ENCODE assay signal across 8 cellular contexts in genomic region chr15:72272997-72273352, GRCh38. TPM values are rescaled to one million over a fixed set of nuclear protein-coding genes. Genes with fewer than 3 reads are reported as not detected.
DNase-seq lines count a peak whose midpoint lies in the region; ATAC-seq, FAIRE-seq and TF ChIP-seq lines count a peak whose summit lies in the region.

No MANE protein-coding gene starts in this region.

- no peak overlapping the region; the same call in 1 of the 2 replicates for H3K27ac ChIP-seq in HUES64 (ENCODE audit: low read depth, low read length)

- no peaks in the 10 kb centered on the region for H3K9me3 ChIP-seq in HUES64 (ENCODE audit: insufficient read depth, low read depth, low read length)

- DNase-seq in BJ (ENCODE audit: low read depth): no peak
- no peak for DNase-seq in choroid plexus epithelial cell (ENCODE audit: low read depth)
- DNase-seq in naive thymus-derived CD8-positive, alpha-beta T cell: no peak
- no peak for DNase-seq in SKM-1 (lab: John Stamatoyannopoulos, UW; ENCODE audit: unreplicated experiment)
- no peak for DNase-seq in D721Med (ENCODE audit: insufficient read length, low spot score)
- no peak for DNase-seq in H4 (ENCODE audit: low spot score)

- H3K36me3 Mint-ChIP-seq in naive thymus-derived CD8-positive, alpha-beta T cell: peaks cover 0 to 28% (median 2%) of the 10 kb centered on the region in 3 donors

- no peaks in the 10 kb centered on the region for H3K9me3 Mint-ChIP-seq in naive thymus-derived CD8-positive, alpha-beta T cell

- H3K4me3 ChIP-seq in BJ (ENCODE audit: low read depth, low read length): peak overlapping the region; percentile 88
- peak overlapping the region; percentile 77 for H3K4me3 ChIP-seq in HUES64 (ENCODE audit: low read length)
- peak overlapping the region; percentile 93 for H3K4me3 ChIP-seq in choroid plexus epithelial cell (ENCODE audit: low read depth, low read length)

- peak overlapping the region; percentile 27 for H3K9ac ChIP-seq in HUES64 (ENCODE audit: low read depth, low read length)

- peak overlapping the region; percentile 87 to 95 (median 93) for H3K27ac Mint-ChIP-seq in naive thymus-derived CD8-positive, alpha-beta T cell

- FAIRE-seq in D721Med (lab: Jason Lieb, UNC): no peak

- peak overlapping the region; percentile 82 to 90 (median 86) for H3K4me3 Mint-ChIP-seq in naive thymus-derived CD8-positive, alpha-beta T cell

- TF ChIP-seq CTCF in BJ (IDR thresholded peaks at IDR 0.05; ENCODE audit: insufficient read depth, low read depth, low read length) (no peak), choroid plexus epithelial cell (conservative IDR thresholded peaks at IDR 0.05; ENCODE audit: low read depth, low read length) (no peak), D721Med (IDR thresholded peaks at IDR 0.05; ENCODE audit: insufficient read depth, missing control alignments) (no peak)

- POLR2A ChIA-PET in BJ (lab: Charles Lee): no interaction called here
- POLR2A ChIA-PET in naive thymus-derived CD8-positive, alpha-beta T cell (lab: Charles Lee): interaction anchor here (1.0 to 5.4 kb wide), 5 partner anchors 9 to 73 kb away, joined by 3 to 46 read pairs (median 7); partner anchors contain the start of gene PKM

- peaks cover 0 to 2% (median 0%) of the 10 kb centered on the region in 5 donors for H3K27me3 Mint-ChIP-seq in naive thymus-derived CD8-positive, alpha-beta T cell

- WGBS in HUES64: 49% methylated on average over 9 of the region's 10 CpGs

- H3K36me3 ChIP-seq in BJ (ENCODE audit: control insufficient read depth, insufficient read depth, low read length) (no peaks in the 10 kb centered on the region), HUES64 (ENCODE audit: insufficient read depth, low read length) (peaks cover 20% of the 10 kb centered on the region)

- CTCF ChIA-PET in BJ (lab: Yijun Ruan, JAX): interaction anchor here (0.6 to 2.8 kb wide), 5 partner anchors 12 to 88 kb away, joined by 4 to 16 read pairs (median 6); no protein-coding TSS in a partner anchor

- peak in 1 of 2 donors; percentile 2 for ATAC-seq in naive thymus-derived CD8-positive, alpha-beta T cell
- ATAC-seq in HG03097 (IDR thresholded peaks at IDR 0.05; ENCODE audit: low FRiP score, unreplicated experiment): no peak

- 0 out of 2 replicates have a peak, but pooled peaks cover 11% of the 10 kb centered on the region for H3K4me1 ChIP-seq in HUES64 (ENCODE audit: insufficient read depth, low read length)

- H3K27me3 ChIP-seq in BJ (ENCODE audit: control insufficient read depth, insufficient read depth, low read length) (no peaks in the 10 kb centered on the region), HUES64 (ENCODE audit: insufficient read depth, low read length) (peaks cover 16% of the 10 kb centered on the region)

- H3K4me1 Mint-ChIP-seq in naive thymus-derived CD8-positive, alpha-beta T cell: peaks cover 18 to 50% (median 44%) of the 10 kb centered on the region in 4 donors

RNA-seq across cellular contexts. Expression of gene PARP6, which starts 0.6 kb away (rescaled TPM):
- polyA plus RNA-seq in BJ (2011; rRNA removed): 69.7 and 73.4 TPM in 2 replicates
- polyA minus RNA-seq in BJ (2011; rRNA and poly(A)+ RNA removed): 27.0 and 27.8 TPM in 2 replicates
- 21.5 TPM for polyA plus RNA-seq in HUES64 (2013, experiment 1 of 2)
- 29.5 TPM for polyA plus RNA-seq in HUES64 (2013, experiment 2 of 2)
- 100 to 1,000 TPM; 122 to 133 TPM for total RNA-seq in naive thymus-derived CD8-positive, alpha-beta T cell
- 10 to 100 TPM; 13.1 to 38.2 (median 13.9) TPM for polyA plus RNA-seq in naive thymus-derived CD8-positive, alpha-beta T cell
- 19.0 and 22.2 TPM in 2 replicates for total RNA-seq in H4 (2014; rRNA removed; shearing (Covaris generic))

RNA-seq across cellular contexts. Expression of gene PKM, which starts 42.0 kb away (rescaled TPM):
- 2,101 and 2,533 TPM in 2 replicates for polyA plus RNA-seq in BJ (2011; rRNA removed)
- polyA minus RNA-seq in BJ (2011; rRNA and poly(A)+ RNA removed): 1,760 and 2,530 TPM in 2 replicates
- 711 TPM for polyA plus RNA-seq in HUES64 (2013, experiment 1 of 2)
- 828 TPM for polyA plus RNA-seq in HUES64 (2013, experiment 2 of 2)
- 100 to 1,000 TPM; 277 to 285 TPM for total RNA-seq in naive thymus-derived CD8-positive, alpha-beta T cell
- 100 to 1,000 TPM; 305 to 330 (median 318) TPM for polyA plus RNA-seq in naive thymus-derived CD8-positive, alpha-beta T cell
- total RNA-seq in H4 (2014; rRNA removed; shearing (Covaris generic)): 2,397 and 2,595 TPM in 2 replicates

RNA-seq across cellular contexts. Expression of gene CELF6, which starts 47.0 kb away (rescaled TPM):
- 0.12 and 0.16 TPM in 2 replicates for polyA plus RNA-seq in BJ (2011; rRNA removed)
- polyA minus RNA-seq in BJ (2011; rRNA and poly(A)+ RNA removed): not detected in 2 replicates
- polyA plus RNA-seq in HUES64 (2013, experiment 1 of 2): not detected
- polyA plus RNA-seq in HUES64 (2013, experiment 2 of 2): not detected
- 1 to 10 TPM; 4.7 to 5.9 TPM for total RNA-seq in naive thymus-derived CD8-positive, alpha-beta T cell
- under 1 TPM in 1 of 3 donors, not detected in 2; 0.18 TPM for polyA plus RNA-seq in naive thymus-derived CD8-positive, alpha-beta T cell
- total RNA-seq in H4 (2014; rRNA removed; shearing (Covaris generic)): not detected in 2 replicates
